In genomic region chr5:99104538-99105132, GRCh38 we compare ENCODE assay signal across 8 cellular contexts.
DNase-seq lines count a peak whose midpoint lies in the region; ATAC-seq, FAIRE-seq and TF ChIP-seq lines count a peak whose summit lies in the region.

No MANE protein-coding gene starts in this region.

- POLR2A ChIA-PET in SK-N-SH (lab: Yijun Ruan, JAX) = no interaction called here

- H3K9me2 ChIP-seq in MM.1S (replicated peaks; ENCODE audit: insufficient read depth, low read length) (no peaks in the 10 kb centered on the region), SK-N-SH (no peaks in the 10 kb centered on the region)

- H3F3A ChIP-seq in MM.1S (ENCODE audit: insufficient read depth, low read length) (no peaks in the 10 kb centered on the region), SK-N-SH (replicated peaks; ENCODE audit: insufficient read depth) (peaks cover 7% of the 10 kb centered on the region)

- CTCF ChIA-PET in SK-N-SH (lab: Yijun Ruan, JAX) = interaction anchor here (0.6 to 2.6 kb wide), 14 partner anchors 8 to 1371 kb away, joined by 3 to 10 read pairs (median 4); no protein-coding TSS in a partner anchor

- H3K4me1 ChIP-seq in MM.1S (ENCODE audit: low read length) (no peaks in the 10 kb centered on the region), SK-N-SH (ENCODE audit: control insufficient read depth in 1 of 2, insufficient read depth in 2 of 2, low read depth in 1 of 2, low read length in 1 of 2) (no peaks in the 10 kb centered on the region; a peak in 1 of 4 replicates), small intestine (ENCODE audit: control insufficient read depth in 2 of 2, insufficient read depth in 1 of 2, low read depth in 1 of 2, low read length in 1 of 2) (no peaks in the 10 kb centered on the region)

- H3K79me2 ChIP-seq in MM.1S (ENCODE audit: low read length) (no peaks in the 10 kb centered on the region), SK-N-SH (ENCODE audit: insufficient read depth) (no peaks in the 10 kb centered on the region)

- no peaks in the 10 kb centered on the region for H3K36me3 ChIP-seq in MM.1S (replicated peaks; ENCODE audit: insufficient read depth, low read length)
- H3K36me3 ChIP-seq in SK-N-SH (replicated peaks in 1 of 2; ENCODE audit: control insufficient read depth in 1 of 2, insufficient read depth in 2 of 2, low read length in 1 of 2) = no peaks in the 10 kb centered on the region
- no peaks in the 10 kb centered on the region for H3K36me3 ChIP-seq in small intestine (ENCODE audit: control insufficient read depth in 2 of 2, insufficient read depth in 2 of 2, low read length in 2 of 2)

- H2AFZ ChIP-seq in MM.1S (ENCODE audit: low read length) (no peak overlapping the region), SK-N-SH (ENCODE audit: low read depth) (no peak overlapping the region)

- no peak overlapping the region for H3K4me3 ChIP-seq in MM.1S (ENCODE audit: low read length)
- no peak overlapping the region for H3K4me3 ChIP-seq in SK-N-SH (ENCODE audit: low read depth in 2 of 2, low read length in 1 of 2)
- H3K4me3 ChIP-seq in foreskin fibroblast (ENCODE audit: low read depth in 1 of 2, low read length in 2 of 2) = no peak overlapping the region
- H3K4me3 ChIP-seq in small intestine (ENCODE audit: low read depth in 1 of 2, low read length in 2 of 2) = no peak overlapping the region

- ATAC-seq in HG02763 (IDR thresholded peaks at IDR 0.05; ENCODE audit: unreplicated experiment) (no peak), GM19452 (IDR thresholded peaks at IDR 0.05; ENCODE audit: unreplicated experiment) (no peak)

- H3K9ac ChIP-seq in MM.1S (ENCODE audit: low read length) (no peak overlapping the region), SK-N-SH (no peak overlapping the region)

- no peak overlapping the region for H3K27ac ChIP-seq in MM.1S (ENCODE audit: low read length)
- no peak overlapping the region for H3K27ac ChIP-seq in SK-N-SH (ENCODE audit: low read depth in 2 of 2, low read length in 1 of 2)
- H3K27ac ChIP-seq in small intestine (ENCODE audit: low read depth in 1 of 2, low read length in 1 of 2) = no peak overlapping the region

- peak; percentile 33 for FAIRE-seq in small intestine (lab: Jason Lieb, UNC)

- TF ChIP-seq CTCF in MM.1S (IDR thresholded peaks at IDR 0.05; ENCODE audit: low read length) (peak; percentile 52), SK-N-SH (IDR thresholded peaks at IDR 0.05) (peak; percentile 69), foreskin fibroblast (IDR thresholded peaks at IDR 0.05; ENCODE audit: low read depth, low read length) (peak; percentile 47)

- TF ChIP-seq EP300 in SK-N-SH (IDR thresholded peaks at IDR 0.05; ENCODE audit: borderline replicate concordance in 1 of 2, low read depth in 1 of 2, low read length in 1 of 2) = no peak

- no peaks in the 10 kb centered on the region for H4K20me1 ChIP-seq in MM.1S (ENCODE audit: insufficient read depth, low read length)
- no peaks in the 10 kb centered on the region for H4K20me1 ChIP-seq in SK-N-SH (ENCODE audit: insufficient read depth)

- no peaks in the 10 kb centered on the region for H3K27me3 ChIP-seq in MM.1S (replicated peaks; ENCODE audit: insufficient read depth, low read length)
- no peaks in the 10 kb centered on the region; the same call in 1 of the 2 replicates for H3K27me3 ChIP-seq in SK-N-SH (ENCODE audit: insufficient read depth)
- no peaks in the 10 kb centered on the region for H3K27me3 ChIP-seq in small intestine (ENCODE audit: control insufficient read depth in 2 of 2, insufficient read depth in 2 of 2, low read length in 2 of 2)

- DNase-seq in NCI-H1436 (lab: John Stamatoyannopoulos, UW) (peak; percentile 44), NCI-H1436 treated with DMSO at 0.1 percent for 48 hours (lab: John Stamatoyannopoulos, UW) (no peak), MM.1S (peak; percentile 27), SK-N-SH (peak; percentile 31), foreskin fibroblast (peak; percentile 3 to 49), small intestine (peak; percentile 20)

- WGBS in SK-N-SH (ENCODE audit: low lambda C conversion rate) = 0% methylated on average over 2 of the region's 2 CpGs
- 1 to 3% (median 1%) methylated on average over 2 of the region's 2 CpGs for WGBS in small intestine, 3 donors

- peak; percentile 77 for TF ChIP-seq RAD21 in SK-N-SH (IDR thresholded peaks at IDR 0.05; ENCODE audit: low read length)

- H3K4me2 ChIP-seq in MM.1S (ENCODE audit: low read depth, low read length) (no peak overlapping the region), SK-N-SH (no peak overlapping the region)

- no peaks in the 10 kb centered on the region for H3K9me3 ChIP-seq in MM.1S (replicated peaks; ENCODE audit: insufficient read depth, low read length)
- H3K9me3 ChIP-seq in SK-N-SH = no peaks in the 10 kb centered on the region
- no peaks in the 10 kb centered on the region for H3K9me3 ChIP-seq in small intestine (ENCODE audit: control insufficient read depth, low read depth)

TF ChIP-seq in SK-N-SH, 30 proteins besides CTCF, POLR2A, EP300 and RAD21:
- no peak for TF ChIP-seq MAX (IDR thresholded peaks at IDR 0.05; ENCODE audit: low read depth)
- TF ChIP-seq FOXJ3 (CRISPR knock-in tag; IDR thresholded peaks at IDR 0.05) = no peak
- peak; percentile 25; the same call in 1 of the 2 replicates for TF ChIP-seq SMC3 (IDR thresholded peaks at IDR 0.05; ENCODE audit: low read depth, low read length)
- no peak for TF ChIP-seq EZH2phosphoT487 (IDR thresholded peaks at IDR 0.05; ENCODE audit: borderline replicate concordance, low read depth)
